In genomic region chr2:235639387-235639786, GRCh38 we compare ENCODE assay signal across 10 cellular contexts.
A peak's percentile ranks its signal among the peaks of the same experiment; 100 is the strongest.
DNase-seq lines count a peak whose midpoint lies in the region; ATAC-seq, FAIRE-seq and TF ChIP-seq lines count a peak whose summit lies in the region.
"Had no signal": no experiment of that assay in that cellular context is flagged by ENCODE, and none has a peak within 500 bp of the region (broad histone marks: within the 10 kb centered on the region; RNA-seq: fewer than 3 reads in every experiment).

No MANE protein-coding gene starts in this region.

- DNase-seq in NCI-H1417 (lab: John Stamatoyannopoulos, UW) (peak in 2 of 3 experiments; percentile 16 to 56), NCI-H1417 treated with DMSO at 0.1 percent for 48 hours (lab: John Stamatoyannopoulos, UW) (no peak), bronchial epithelial cell (ENCODE audit: low read depth) (peak; percentile 46), left lung (peak in 1 of 2 donors; percentile 64), tibial nerve (ENCODE audit: low spot score in 2 of 2) (peak; percentile 80 to 87), kidney (no peak)
- DNase-seq in activated T-cell treated with anti-CD3 and anti-CD28 coated beads, Interleukin-2, amount 50 U/mL, for 24 hours = no peak
- DNase-seq in stimulated activated naive CD8-positive, alpha-beta T cell treated with anti-CD3 and anti-CD28 coated beads, Interleukin-15, Interleukin-2, amounts not matched to agents 100 U/mL and 50 U/mL, for 24 hours = no peak

- H3K4me3 ChIP-seq in bronchial epithelial cell (ENCODE audit: low read depth, low read length) = no peak overlapping the region
- H3K4me3 ChIP-seq in left lung = no peak overlapping the region
- no peak overlapping the region for H3K4me3 ChIP-seq in tibial nerve
- no peak overlapping the region for H3K4me3 ChIP-seq in kidney (ENCODE audit: low read length in 2 of 2)

- H3K27me3 ChIP-seq in bronchial epithelial cell (ENCODE audit: control insufficient read depth, insufficient read depth, low read length) (no peaks in the 10 kb centered on the region), left lung (no peaks in the 10 kb centered on the region), tibial nerve (no peaks in the 10 kb centered on the region)

- FAIRE-seq in bronchial epithelial cell (lab: Jason Lieb, UNC) (peak; percentile 93), kidney (lab: Jason Lieb, UNC) (no peak)

- H3K4me3 Mint-ChIP-seq in activated T-cell treated with anti-CD3 and anti-CD28 coated beads, Interleukin-2, amount 50 U/mL, for 24 hours = no peak overlapping the region
- H3K4me3 Mint-ChIP-seq: B cell; central memory CD8-positive, alpha-beta T cell had no signal

- H3K27ac Mint-ChIP-seq in activated T-cell treated with anti-CD3 and anti-CD28 coated beads, Interleukin-2, amount 50 U/mL, for 24 hours = no peak overlapping the region
- H3K27ac Mint-ChIP-seq: B cell had no signal

- H3K9me3 ChIP-seq in left lung = no peaks in the 10 kb centered on the region
- no peaks in the 10 kb centered on the region for H3K9me3 ChIP-seq in tibial nerve
- no peaks in the 10 kb centered on the region for H3K9me3 ChIP-seq in kidney (ENCODE audit: control insufficient read depth in 1 of 2, low read length in 2 of 2)

- no peaks in the 10 kb centered on the region for H3K9me3 Mint-ChIP-seq in activated T-cell treated with anti-CD3 and anti-CD28 coated beads, Interleukin-2, amount 50 U/mL, for 24 hours
- H3K9me3 Mint-ChIP-seq: central memory CD8-positive, alpha-beta T cell had no signal

- peak; percentile 61 for ATAC-seq in left lung
- ATAC-seq in stimulated activated naive CD8-positive, alpha-beta T cell treated with anti-CD3 and anti-CD28 coated beads, Interleukin-15, Interleukin-2, amounts not matched to agents 100 U/mL and 50 U/mL, for 24 hours = no peak

- H3K27me3 Mint-ChIP-seq in activated T-cell treated with anti-CD3 and anti-CD28 coated beads, Interleukin-2, amount 50 U/mL, for 24 hours = peaks cover 46% of the 10 kb centered on the region

- no peaks in the 10 kb centered on the region for H3K36me3 Mint-ChIP-seq in activated T-cell treated with anti-CD3 and anti-CD28 coated beads, Interleukin-2, amount 50 U/mL, for 24 hours (ENCODE audit: low read depth)

- WGBS in tibial nerve, 2 donors = 33 to 41% methylated on average over 10 of the region's 10 CpGs

- H3K4me1 ChIP-seq in left lung (peaks cover 19 to 24% of the 10 kb centered on the region in 2 donors), tibial nerve (peaks cover 0 to 84% (median 39%) of the 10 kb centered on the region in 4 donors), kidney (ENCODE audit: control insufficient read depth in 1 of 2, insufficient read depth in 1 of 2, low read depth in 1 of 2, low read length in 2 of 2) (peaks cover 0 to 2% of the 10 kb centered on the region in 2 donors)

- peak; percentile 60 to 77 for TF ChIP-seq POLR2A in tibial nerve (IDR thresholded peaks at IDR 0.05)

- TF ChIP-seq CTCF in bronchial epithelial cell (IDR thresholded peaks at IDR 0.05; ENCODE audit: insufficient read depth, low read length, severe bottlenecking) (no peak), left lung (IDR thresholded peaks at IDR 0.05) (no peak), tibial nerve (IDR thresholded peaks at IDR 0.05) (no peak), kidney (IDR thresholded peaks at IDR 0.05; ENCODE audit: borderline replicate concordance, extremely low read depth, insufficient read depth) (no peak)

- H3K36me3 ChIP-seq in bronchial epithelial cell (ENCODE audit: control insufficient read depth, insufficient read depth, low read length) (no peaks in the 10 kb centered on the region), left lung (no peaks in the 10 kb centered on the region), tibial nerve (no peaks in the 10 kb centered on the region), kidney (ENCODE audit: control insufficient read depth in 1 of 2, insufficient read depth in 2 of 2, low read length in 2 of 2) (no peaks in the 10 kb centered on the region)

- intact Hi-C loops in left lung (cut with DNase I) (no loop called here), kidney (cut with DNase I) (no loop called here)

- peak; percentile 80 to 97 for TF ChIP-seq EP300 in tibial nerve (IDR thresholded peaks at IDR 0.05)

- H3K4me1 Mint-ChIP-seq in activated T-cell treated with anti-CD3 and anti-CD28 coated beads, Interleukin-2, amount 50 U/mL, for 24 hours (ENCODE audit: low read depth) = no peaks in the 10 kb centered on the region
- H3K4me1 Mint-ChIP-seq: B cell had no signal

- H3K9ac ChIP-seq in kidney (ENCODE audit: low read length in 2 of 2) = no peak overlapping the region

- H3K27ac ChIP-seq in left lung (peak overlapping the region; percentile 33 to 81), tibial nerve (peak overlapping the region; percentile 74 to 94 (median 83)), kidney (ENCODE audit: low read depth in 2 of 2, low read length in 2 of 2) (no peak overlapping the region)

Comparison
In these comparisons a context has a peak if more than half of its experiments do, and no peak if none do; other contexts are left out.
1. DNase-seq: peak in NCI-H1417 (2 of 3), bronchial epithelial cell (single experiment) and tibial nerve (2 of 2); none in NCI-H1417 treated with DMSO at 0.1 percent for 48 hours (single experiment), activated T-cell treated with anti-CD3 and anti-CD28 coated beads, Interleukin-2, amount 50 U/mL, for 24 hours (single experiment), kidney (single experiment) and stimulated activated naive CD8-positive, alpha-beta T cell treated with anti-CD3 and anti-CD28 coated beads, Interleukin-15, Interleukin-2, amounts not matched to agents 100 U/mL and 50 U/mL, for 24 hours (single experiment).
2. H3K27ac ChIP-seq: peak in left lung (2 of 2) and tibial nerve (4 of 4); none in kidney (0 of 2).